In genomic region chr19:3494051-3494450, GRCh38 we compare ENCODE assay signal across 1 cellular context.
TF ChIP-seq lines count a peak whose summit lies in the region.

No MANE protein-coding gene starts in this region.

TF ChIP-seq in A549, 52 proteins besides CTCF, POLR2A, EP300 and RAD21 (continued from another document):
- TF ChIP-seq, protein P1, sequence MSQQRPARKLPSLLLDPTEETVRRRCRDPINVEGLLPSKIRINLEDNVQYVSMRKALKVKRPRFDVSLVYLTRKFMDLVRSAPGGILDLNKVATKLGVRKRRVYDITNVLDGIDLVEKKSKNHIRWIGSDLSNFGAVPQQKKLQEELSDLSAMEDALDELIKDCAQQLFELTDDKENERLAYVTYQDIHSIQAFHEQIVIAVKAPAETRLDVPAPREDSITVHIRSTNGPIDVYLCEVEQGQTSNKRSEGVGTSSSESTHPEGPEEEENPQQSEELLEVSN (IDR thresholded peaks at IDR 0.05; ENCODE audit: borderline replicate concordance, low read depth), result no peak
- TF ChIP-seq RNF2 (IDR thresholded peaks at IDR 0.05; ENCODE audit: borderline replicate concordance, low read depth), result no peak
- TF ChIP-seq USF2 (IDR thresholded peaks at IDR 0.05), result no peak
- no peak for TF ChIP-seq MAX (IDR thresholded peaks at IDR 0.05)
- no peak for TF ChIP-seq KDM5A (IDR thresholded peaks at IDR 0.05)
- no peak for TF ChIP-seq GATA3 (IDR thresholded peaks at IDR 0.05; ENCODE audit: borderline replicate concordance)
- no peak for TF ChIP-seq HOXA7 (CRISPR knock-in tag; IDR thresholded peaks at IDR 0.05)
- no peak for TF ChIP-seq CEBPB (IDR thresholded peaks at IDR 0.05)
- no peak for TF ChIP-seq TP53 (CRISPR knock-in tag; IDR thresholded peaks at IDR 0.05)
- TF ChIP-seq ZNF302 (CRISPR knock-in tag; IDR thresholded peaks at IDR 0.05), result no peak
- TF ChIP-seq, protein P2, sequence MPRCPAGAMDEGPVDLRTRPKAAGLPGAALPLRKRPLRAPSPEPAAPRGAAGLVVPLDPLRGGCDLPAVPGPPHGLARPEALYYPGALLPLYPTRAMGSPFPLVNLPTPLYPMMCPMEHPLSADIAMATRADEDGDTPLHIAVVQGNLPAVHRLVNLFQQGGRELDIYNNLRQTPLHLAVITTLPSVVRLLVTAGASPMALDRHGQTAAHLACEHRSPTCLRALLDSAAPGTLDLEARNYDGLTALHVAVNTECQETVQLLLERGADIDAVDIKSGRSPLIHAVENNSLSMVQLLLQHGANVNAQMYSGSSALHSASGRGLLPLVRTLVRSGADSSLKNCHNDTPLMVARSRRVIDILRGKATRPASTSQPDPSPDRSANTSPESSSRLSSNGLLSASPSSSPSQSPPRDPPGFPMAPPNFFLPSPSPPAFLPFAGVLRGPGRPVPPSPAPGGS (IDR thresholded peaks at IDR 0.05), result no peak
- TF ChIP-seq FOSB (CRISPR knock-in tag; IDR thresholded peaks at IDR 0.05), result no peak
- TF ChIP-seq CHD2 (IDR thresholded peaks at IDR 0.05; ENCODE audit: low read length, partially characterized antibody), result no peak
- TF ChIP-seq RARB (CRISPR knock-in tag; IDR thresholded peaks at IDR 0.05), result no peak
- no peak for TF ChIP-seq MAZ (IDR thresholded peaks at IDR 0.05; ENCODE audit: borderline replicate concordance, low read depth, low read length)
- TF ChIP-seq KDM1A (IDR thresholded peaks at IDR 0.05; ENCODE audit: low read depth), result no peak
